10 cellular contexts compared by ENCODE assay signal in the genomic region with DNA sequence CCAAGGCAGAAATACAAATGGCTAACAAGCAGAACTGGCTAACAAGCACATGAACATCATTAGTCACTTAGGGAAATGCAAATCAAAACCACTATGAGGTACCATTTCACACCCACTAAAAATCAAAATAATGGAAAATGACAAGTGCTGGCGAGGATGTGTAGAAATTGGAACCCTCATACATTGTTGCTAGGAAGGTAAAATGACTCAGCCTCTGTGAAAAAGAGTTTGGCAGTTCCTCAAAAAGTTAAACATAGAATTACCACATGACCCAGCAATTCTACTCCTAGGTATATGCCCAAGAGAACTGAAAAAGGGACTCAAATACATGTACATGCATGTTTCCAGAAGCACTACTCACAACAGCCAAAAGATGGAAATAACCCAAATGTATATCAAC. TPM values are rescaled to one million over a fixed set of nuclear protein-coding genes. Genes with fewer than 3 reads are reported as not detected.
DNase-seq lines count a peak whose midpoint lies in the region; ATAC-seq and TF ChIP-seq lines count a peak whose summit lies in the region.
"Had no signal": no experiment of that assay in that cellular context is flagged by ENCODE, and none has a peak within 500 bp of the region (broad histone marks: within the 10 kb centered on the region; RNA-seq: fewer than 3 reads in every experiment).

No MANE protein-coding gene starts in this region.

- TF ChIP-seq CTCF in BJ (IDR thresholded peaks at IDR 0.05; ENCODE audit: insufficient read depth, low read depth, low read length) (no peak), GM20000 (IDR thresholded peaks at IDR 0.05; ENCODE audit: extremely low read depth, missing control alignments) (no peak), epithelial cell of esophagus (IDR thresholded peaks at IDR 0.05; ENCODE audit: insufficient read depth, low read depth, low read length, missing control alignments) (no peak)

- intact Hi-C loops in Right ventricle myocardium superior (cut with DNase I), result no loop called here

- POLR2A ChIA-PET in BJ (lab: Charles Lee), result no interaction called here

- no peaks in the 10 kb centered on the region; the same call in 1 of the 2 replicates for H3K27me3 ChIP-seq in BJ (ENCODE audit: control insufficient read depth, insufficient read depth, low read length)

- peak; percentile 82 for DNase-seq in BJ (ENCODE audit: low read depth)
- peak; percentile 8 for DNase-seq in GM20000 (ENCODE audit: low spot score)
- peak; percentile 3 for DNase-seq in RKO (ENCODE audit: low spot score)
- DNase-seq in epithelial cell of esophagus (ENCODE audit: low read depth), result peak; percentile 95
- DNase-seq in effector CD8-positive, alpha-beta T cell (lab: John Stamatoyannopoulos, UW), result no peak
- no peak for DNase-seq in Right ventricle myocardium superior
- DNase-seq: DND-41, foreskin melanocyte had no signal

- ATAC-seq in GM18519 (IDR thresholded peaks at IDR 0.05; ENCODE audit: low FRiP score, unreplicated experiment), result no peak
- ATAC-seq in GM21529 (IDR thresholded peaks at IDR 0.05; ENCODE audit: unreplicated experiment), result no peak
- ATAC-seq in Right ventricle myocardium superior (ENCODE audit: poor library complexity), result no peak

- no peak overlapping the region for H3K4me3 ChIP-seq in BJ (ENCODE audit: low read depth, low read length)
- no peak overlapping the region for H3K4me3 ChIP-seq in epithelial cell of esophagus (ENCODE audit: low read length)

- no peaks in the 10 kb centered on the region for H3K36me3 ChIP-seq in BJ (ENCODE audit: control insufficient read depth, insufficient read depth, low read length)

- CTCF ChIA-PET in BJ (lab: Yijun Ruan, JAX), result no interaction called here

RNA-seq across cellular contexts. Expression of a gene that starts 52.8 kb away (rescaled TPM):
- polyA plus RNA-seq in BJ (2011; rRNA removed), result 49.8 and 58.0 TPM in 2 replicates
- polyA minus RNA-seq in BJ (2011; rRNA and poly(A)+ RNA removed), result 11.7 and 13.8 TPM in 2 replicates
- 242 TPM for total RNA-seq in Right ventricle myocardium superior

RNA-seq across cellular contexts. Expression of a gene that starts 53.1 kb away (rescaled TPM):
- 18.5 and 36.3 TPM in 2 replicates for polyA plus RNA-seq in BJ (2011; rRNA removed)
- polyA minus RNA-seq in BJ (2011; rRNA and poly(A)+ RNA removed), result 11.9 and 16.5 TPM in 2 replicates
- 32.0 TPM for total RNA-seq in Right ventricle myocardium superior

Comparison
In these comparisons a context has a peak if more than half of its experiments do, and no peak if none do; other contexts are left out.
1. DNase-seq: peak in BJ (single experiment), GM20000 (single experiment), RKO (single experiment) and epithelial cell of esophagus (single experiment); none in effector CD8-positive, alpha-beta T cell (single experiment) and Right ventricle myocardium superior (single experiment).